1 cellular context compared by ENCODE assay signal in genomic region chr1:101174722-101175121, GRCh38.
TF ChIP-seq lines count a peak whose summit lies in the region.

No MANE protein-coding gene starts in this region.

TF ChIP-seq in H1, 55 proteins besides CTCF, POLR2A, EP300 and RAD21:
- no peak for TF ChIP-seq SIN3A (conservative IDR thresholded peaks at IDR 0.05 in 1 of 2, IDR thresholded peaks at IDR 0.05 in 1 of 2; ENCODE audit: low read depth in 1 of 2, low read length in 2 of 2)
- TF ChIP-seq CEBPB (IDR thresholded peaks at IDR 0.05; ENCODE audit: low read depth, low read length), result no peak
- no peak for TF ChIP-seq RBBP5 (IDR thresholded peaks at IDR 0.05; ENCODE audit: borderline replicate concordance, low read depth, low read length)
- no peak for TF ChIP-seq GABPA (IDR thresholded peaks at IDR 0.05; ENCODE audit: borderline replicate concordance, insufficient read depth, low read length)
- no peak for TF ChIP-seq SUZ12 (IDR thresholded peaks at IDR 0.05; ENCODE audit: low read length)
- TF ChIP-seq HDAC2 (IDR thresholded peaks at IDR 0.05; ENCODE audit: borderline replicate concordance in 1 of 2, low read depth in 2 of 2, low read length in 2 of 2), result no peak
- no peak for TF ChIP-seq FOSL1 (IDR thresholded peaks at IDR 0.05; ENCODE audit: insufficient read depth, low read depth, low read length)
- TF ChIP-seq CHD2 (IDR thresholded peaks at IDR 0.05; ENCODE audit: low read length), result no peak
- no peak for TF ChIP-seq TBP (IDR thresholded peaks at IDR 0.05; ENCODE audit: low read depth, low read length)
